8 cellular contexts compared by ENCODE assay signal in genomic region chr2:3519255-3520190, GRCh38. TPM values are rescaled to one million over a fixed set of nuclear protein-coding genes. Genes with fewer than 3 reads are reported as not detected.
DNase-seq lines count a peak whose midpoint lies in the region; ATAC-seq lines count a peak whose summit lies in the region.

A gene with protein sequence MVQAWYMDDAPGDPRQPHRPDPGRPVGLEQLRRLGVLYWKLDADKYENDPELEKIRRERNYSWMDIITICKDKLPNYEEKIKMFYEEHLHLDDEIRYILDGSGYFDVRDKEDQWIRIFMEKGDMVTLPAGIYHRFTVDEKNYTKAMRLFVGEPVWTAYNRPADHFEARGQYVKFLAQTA (minus strand): TSS chr2:3519531. CDS start chr2:3519487, 44 bp downstream.

- H3K27ac ChIP-seq in cingulate gyrus (ENCODE audit: low read depth, low read length): peak within 1 kb of the TSS; percentile 98

- DNase-seq in AG08396 (ENCODE audit: low spot score) (peak; percentile 87), NCI-H226 (peak; percentile 77), left colon (peak; percentile 89 to 91)
- peak; percentile 65 to 70 for DNase-seq in activated CD4-positive, alpha-beta T cell treated with anti-CD3 and anti-CD28 coated beads for 24 hours (ENCODE audit: low read depth in 2 of 2)
- peak; percentile 83 to 85 for DNase-seq in stimulated activated CD4-positive, alpha-beta T cell treated with anti-CD3 and anti-CD28 coated beads, Interleukin-2, amount 100 ng/mL, for 24 hours

- ATAC-seq in GM18867 (IDR thresholded peaks at IDR 0.05; ENCODE audit: unreplicated experiment): peak; percentile 62
- peak; percentile 58 for ATAC-seq in HG03095 (IDR thresholded peaks at IDR 0.05; ENCODE audit: unreplicated experiment)
- peak; percentile 86 for ATAC-seq in left colon

- intact Hi-C loops in left colon (cut with DNase I, micrococcal nuclease): no loop called here

RNA-seq across cellular contexts. Expression of the gene that starts here (rescaled TPM):
- 100 to 1,000 TPM in 1 of 2 donors, 10 to 100 TPM in 1; 64.3 to 105 TPM for total RNA-seq in left colon

Comparison
In these comparisons a context has a peak if more than half of its experiments do, and no peak if none do; other contexts are left out.
1. Peak in every context shown above with its lines: DNase-seq, ATAC-seq and H3K27ac ChIP-seq.